11 cellular contexts compared by ENCODE assay signal in genomic region chr5:150113047-150113744, GRCh38. TPM values are rescaled to one million over a fixed set of nuclear protein-coding genes. Genes with fewer than 3 reads are reported as not detected.
A peak's percentile ranks its signal among the peaks of the same experiment; 100 is the strongest.
DNase-seq lines count a peak whose midpoint lies in the region; ATAC-seq, FAIRE-seq and TF ChIP-seq lines count a peak whose summit lies in the region.
"Had no signal": no experiment of that assay in that cellular context is flagged by ENCODE, and none has a peak within 500 bp of the region (broad histone marks: within the 10 kb centered on the region; RNA-seq: fewer than 3 reads in every experiment).

No MANE protein-coding gene starts in this region.

- TF ChIP-seq CTCF in mammary epithelial cell (conservative IDR thresholded peaks at IDR 0.05 in 1 of 2, IDR thresholded peaks at IDR 0.05 in 1 of 2; ENCODE audit: extremely low read depth in 1 of 2, insufficient read depth in 1 of 2, low read depth in 1 of 2, low read length in 2 of 2), result no peak
- TF ChIP-seq CTCF in HepG2 (CRISPR knock-in tag; IDR thresholded peaks at IDR 0.05), result no peak
- no peak for TF ChIP-seq CTCF in upper lobe of right lung (IDR thresholded peaks at IDR 0.05)
- no peak for TF ChIP-seq CTCF in GM20000 (IDR thresholded peaks at IDR 0.05; ENCODE audit: extremely low read depth, missing control alignments)

- POLR2A ChIA-PET in HepG2 (lab: Yijun Ruan, JAX), result no interaction called here

- BruUV-seq in mammary epithelial cell (replicated peaks; lab: Mats Ljungman, UMichigan), result no TSS peak
- BruUV-seq in HepG2 (replicated peaks; lab: Mats Ljungman, UMichigan), result no TSS peak

- in situ Hi-C loops in mammary epithelial cell (cut with MboI; ENCODE audit: low sequenced_read_pairs in 2 of 2) (no loop called here), HepG2 (cut with HindIII; ENCODE audit: extremely low pct_ligation_motif_present, low pct_unique_long_range_greater_than_20kb) (no loop called here)

- no peaks in the 10 kb centered on the region for H4K20me1 ChIP-seq in mammary epithelial cell (ENCODE audit: insufficient read depth, low read length)
- H4K20me1 ChIP-seq in HepG2 (ENCODE audit: insufficient read depth, low read length), result no peaks in the 10 kb centered on the region

- DNase-seq in DMS53 (lab: John Stamatoyannopoulos, UW), result peak; percentile 43
- no peak for DNase-seq in DMS53 treated with DMSO at 0.1 percent for 48 hours (lab: John Stamatoyannopoulos, UW; ENCODE audit: unreplicated experiment)
- peak; percentile 76 for DNase-seq in mammary epithelial cell
- no peak for DNase-seq in HepG2 (ENCODE audit: low spot score)
- peak; percentile 62 for DNase-seq in upper lobe of right lung
- no peak for DNase-seq in DMS79 treated with DMSO at 0.1 percent for 48 hours (lab: John Stamatoyannopoulos, UW)
- no peak for DNase-seq in GM20000 (ENCODE audit: low spot score)
- DNase-seq: NCI-H1436 had no signal

- no peak for FAIRE-seq in HepG2 (lab: Jason Lieb, UNC)

- no peak for TF ChIP-seq POLR2A in HepG2 (IDR thresholded peaks at IDR 0.05; ENCODE audit: insufficient read depth in 1 of 2, low read depth in 2 of 2, low read length in 2 of 2)

- TF ChIP-seq EP300 in HepG2 (IDR thresholded peaks at IDR 0.05; ENCODE audit: low read depth in 2 of 2, low read length in 2 of 2) (no peak), HepG2 (CRISPR knock-in tag; IDR thresholded peaks at IDR 0.05; ENCODE audit: borderline replicate concordance) (no peak)

- H3K4me2 ChIP-seq in mammary epithelial cell (ENCODE audit: insufficient read depth, low read depth, low read length), result peak overlapping the region; percentile 50
- H3K4me2 ChIP-seq in HepG2 (ENCODE audit: low read depth, low read length), result no peak overlapping the region

- H2AFZ ChIP-seq in mammary epithelial cell (ENCODE audit: low read depth, low read length), result peak overlapping the region; percentile 66
- H2AFZ ChIP-seq in HepG2 (ENCODE audit: low read length), result no peak overlapping the region

- H3K4me1 ChIP-seq in mammary epithelial cell (ENCODE audit: insufficient read depth, low read length), result peaks cover 38% of the 10 kb centered on the region
- no peaks in the 10 kb centered on the region for H3K4me1 ChIP-seq in HepG2 (ENCODE audit: insufficient read depth, low read length)
- H3K4me1 ChIP-seq in upper lobe of right lung, result peaks cover 15% of the 10 kb centered on the region

- no peaks in the 10 kb centered on the region for H3K27me3 ChIP-seq in mammary epithelial cell (ENCODE audit: insufficient read depth, low read length)
- H3K27me3 ChIP-seq in HepG2 (ENCODE audit: control insufficient read depth in 1 of 2, insufficient read depth in 2 of 2, low read length in 2 of 2), result peaks cover 2 to 22% of the 10 kb centered on the region in 2 experiments; a peak in 2 of 5 replicates
- no peaks in the 10 kb centered on the region for H3K27me3 ChIP-seq in upper lobe of right lung

- H3K36me3 ChIP-seq in mammary epithelial cell (ENCODE audit: insufficient read depth, low read length) (no peaks in the 10 kb centered on the region), HepG2 (replicated peaks in 1 of 2; ENCODE audit: control insufficient read depth in 1 of 2, insufficient read depth in 2 of 2, low read length in 2 of 2) (no peaks in the 10 kb centered on the region), upper lobe of right lung (peaks cover 10% of the 10 kb centered on the region)

- dilution Hi-C loops in mammary epithelial cell (cut with HindIII; ENCODE audit: low sequenced_read_pairs), result no loop called here

- CTCF ChIA-PET in mammary epithelial cell (lab: Charles Lee; ENCODE audit: low non-redundant PET) (interaction anchor here (0.6 kb wide), 1 partner anchor 254 kb away, joined by 4 read pairs; no protein-coding TSS in a partner anchor), HepG2 (lab: Yijun Ruan, JAX; ENCODE audit: low intra/inter-chr PET ratio, low total read pairs) (no interaction called here)

- intact Hi-C loops in mammary epithelial cell (cut with micrococcal nuclease), result loop anchor here (2.0 kb wide), 1 partner anchor 112 kb away; the partner anchor contains the start of genes HMGXB3 and TIGD6
- intact Hi-C loops in HepG2 (cut with micrococcal nuclease; ENCODE audit: unreplicated experiment), result no loop called here
- intact Hi-C loops in upper lobe of right lung (cut with DNase I), result no loop called here

- no peak overlapping the region for H3K4me3 ChIP-seq in mammary epithelial cell (replicated peaks in 1 of 3; ENCODE audit: insufficient read depth in 1 of 3, low read depth in 2 of 3, low read length in 3 of 3)
- no peak overlapping the region for H3K4me3 ChIP-seq in HepG2 (replicated peaks in 1 of 3; ENCODE audit: insufficient read depth in 1 of 3, low read depth in 2 of 3, low read length in 3 of 3)
- H3K4me3 ChIP-seq in upper lobe of right lung, result no peak overlapping the region

- H3K27ac ChIP-seq in mammary epithelial cell (ENCODE audit: insufficient read depth, low read depth, low read length) (peak overlapping the region; percentile 46), HepG2 (ENCODE audit: extremely low read length, insufficient read depth, low read length) (no peak overlapping the region), upper lobe of right lung (peak overlapping the region; percentile 17)
- H3K27ac ChIP-seq: 22Rv1 had no signal

- no peak overlapping the region for H3K9ac ChIP-seq in mammary epithelial cell (ENCODE audit: insufficient read depth, low read length)
- no peak overlapping the region for H3K9ac ChIP-seq in HepG2 (ENCODE audit: insufficient read depth, low read depth, low read length)

- H3K9me3 ChIP-seq in mammary epithelial cell (replicated peaks; ENCODE audit: insufficient read depth, low read length) (no peaks in the 10 kb centered on the region), HepG2 (ENCODE audit: low read length) (no peaks in the 10 kb centered on the region), upper lobe of right lung (no peaks in the 10 kb centered on the region)

- peak; percentile 32 for ATAC-seq in HepG2
- ATAC-seq in upper lobe of right lung, result peak; percentile 49
- ATAC-seq in HG03039 (IDR thresholded peaks at IDR 0.05; ENCODE audit: unreplicated experiment), result no peak

- TF ChIP-seq RAD21 in HepG2 (CRISPR knock-in tag; IDR thresholded peaks at IDR 0.05), result no peak

- WGBS in mammary epithelial cell (ENCODE audit: low coverage, missing lambda C conversion rate), result 62% methylated on average over 16 of the region's 18 CpGs
- 40% methylated on average over 14 of the region's 18 CpGs for WGBS in HepG2 (ENCODE audit: low lambda C conversion rate)

- H3K79me2 ChIP-seq in mammary epithelial cell (ENCODE audit: insufficient read depth, low read length), result no peaks in the 10 kb centered on the region
- H3K79me2 ChIP-seq in HepG2 (ENCODE audit: insufficient read depth, low read length), result no peaks in the 10 kb centered on the region

RNA-seq across cellular contexts. Expression of gene CSF1R, which starts 26.8 kb away (rescaled TPM):
- total RNA-seq in mammary epithelial cell (1 to 10 TPM in 1 of 2 donors, not detected in 1; 1.3 TPM), HepG2 (2016; rRNA removed; fragmentation: Illumina TruSeq; extraction: Trizol) (not detected in 2 replicates), upper lobe of right lung (48.7 TPM)
- polyA plus RNA-seq in mammary epithelial cell (1.5 TPM), HepG2 (2011; rRNA removed) (0.01 TPM in 1 of 2 replicates, not detected in the other)
- polyA minus RNA-seq in mammary epithelial cell, result 5.0 TPM
- total RNA-seq in HepG2 (2016; cell fraction: cytosol; rRNA removed; fragmentation: Illumina TruSeq; extraction: Trizol; ENCODE audit: low read depth), result not detected in 2 replicates
- total RNA-seq in HepG2 (2016; cell fraction: insoluble cytoplasmic fraction; rRNA removed; fragmentation: Illumina TruSeq; extraction: Trizol), result not detected in 2 replicates
- total RNA-seq in HepG2 (2016; cell fraction: membrane; rRNA removed; fragmentation: Illumina TruSeq; extraction: Trizol), result not detected in 2 replicates
- total RNA-seq in HepG2 (2016; cell fraction: nucleus; rRNA removed; fragmentation: Illumina TruSeq; extraction: Trizol), result not detected in 2 replicates
- polyA plus RNA-seq in HepG2 (2011; cell fraction: cytosol; rRNA removed), result 0.01 TPM in 1 of 2 replicates, not detected in the other
- 0.03 TPM in 1 of 2 replicates, not detected in the other for polyA plus RNA-seq in HepG2 (2011; cell fraction: nucleus; rRNA removed)
- polyA plus RNA-seq in HepG2 (2012), result 0.07 TPM in 1 of 2 replicates, not detected in the other
- not detected in 2 replicates for polyA plus RNA-seq in HepG2 (2016; cell fraction: cytosol; fragmentation: Illumina TruSeq; extraction: Trizol; ENCODE audit: low read depth)
- not detected in 2 replicates for polyA plus RNA-seq in HepG2 (2016; cell fraction: insoluble cytoplasmic fraction; fragmentation: Illumina TruSeq; extraction: Trizol; ENCODE audit: low read depth)
- not detected in 2 replicates for polyA plus RNA-seq in HepG2 (2016; cell fraction: membrane; fragmentation: Illumina TruSeq; extraction: Trizol; ENCODE audit: low read depth)
- not detected in 2 replicates for polyA plus RNA-seq in HepG2 (2016; cell fraction: nucleus; fragmentation: Illumina TruSeq; extraction: Trizol; ENCODE audit: insufficient read depth, low read depth)
- polyA minus RNA-seq in HepG2 (2011; rRNA and poly(A)+ RNA removed; ENCODE audit: low replicate concordance), result 0.58 TPM in 1 of 2 replicates, not detected in the other
- not detected in 2 replicates for polyA minus RNA-seq in HepG2 (2011; cell fraction: cytosol; rRNA and poly(A)+ RNA removed)
- polyA minus RNA-seq in HepG2 (2011; cell fraction: nucleus; rRNA and poly(A)+ RNA removed), result not detected in 2 replicates

RNA-seq across cellular contexts. Expression of gene PDGFRB, which starts 42.4 kb away (rescaled TPM):
- 1 to 10 TPM in 1 of 2 donors, not detected in 1; 1.5 TPM for total RNA-seq in mammary epithelial cell
- 0.25 TPM for polyA plus RNA-seq in mammary epithelial cell
- not detected for polyA minus RNA-seq in mammary epithelial cell
- total RNA-seq in HepG2 (2016; rRNA removed; fragmentation: Illumina TruSeq; extraction: Trizol), result 1.5 and 4.0 TPM in 2 replicates
- total RNA-seq in HepG2 (2016; cell fraction: cytosol; rRNA removed; fragmentation: Illumina TruSeq; extraction: Trizol; ENCODE audit: low read depth), result 1.3 and 1.5 TPM in 2 replicates
- total RNA-seq in HepG2 (2016; cell fraction: insoluble cytoplasmic fraction; rRNA removed; fragmentation: Illumina TruSeq; extraction: Trizol), result 2.3 and 5.0 TPM in 2 replicates
- 2.2 and 3.9 TPM in 2 replicates for total RNA-seq in HepG2 (2016; cell fraction: membrane; rRNA removed; fragmentation: Illumina TruSeq; extraction: Trizol)
- 3.0 and 4.6 TPM in 2 replicates for total RNA-seq in HepG2 (2016; cell fraction: nucleus; rRNA removed; fragmentation: Illumina TruSeq; extraction: Trizol)
- polyA plus RNA-seq in HepG2 (2011; rRNA removed), result 15.3 and 21.0 TPM in 2 replicates
- 8.7 and 14.4 TPM in 2 replicates for polyA plus RNA-seq in HepG2 (2011; cell fraction: cytosol; rRNA removed)
- polyA plus RNA-seq in HepG2 (2011; cell fraction: nucleus; rRNA removed), result 26.2 and 40.5 TPM in 2 replicates
- polyA plus RNA-seq in HepG2 (2012), result 6.3 and 14.3 TPM in 2 replicates
- polyA plus RNA-seq in HepG2 (2016; cell fraction: cytosol; fragmentation: Illumina TruSeq; extraction: Trizol; ENCODE audit: low read depth), result 0.71 and 1.4 TPM in 2 replicates
- polyA plus RNA-seq in HepG2 (2016; cell fraction: insoluble cytoplasmic fraction; fragmentation: Illumina TruSeq; extraction: Trizol; ENCODE audit: low read depth), result 1.6 TPM in 2 replicates
- 1.5 and 1.7 TPM in 2 replicates for polyA plus RNA-seq in HepG2 (2016; cell fraction: membrane; fragmentation: Illumina TruSeq; extraction: Trizol; ENCODE audit: low read depth)
- 3.9 TPM in 2 replicates for polyA plus RNA-seq in HepG2 (2016; cell fraction: nucleus; fragmentation: Illumina TruSeq; extraction: Trizol; ENCODE audit: insufficient read depth, low read depth)
- polyA minus RNA-seq in HepG2 (2011; rRNA and poly(A)+ RNA removed; ENCODE audit: low replicate concordance), result 9.0 and 60.1 TPM in 2 replicates
- 6.6 and 10.6 TPM in 2 replicates for polyA minus RNA-seq in HepG2 (2011; cell fraction: cytosol; rRNA and poly(A)+ RNA removed)
- 24.5 and 47.1 TPM in 2 replicates for polyA minus RNA-seq in HepG2 (2011; cell fraction: nucleus; rRNA and poly(A)+ RNA removed)
- 120 TPM for total RNA-seq in upper lobe of right lung

RNA-seq across cellular contexts. Expression of gene CDX1, which starts 53.4 kb away (rescaled TPM):
- total RNA-seq in mammary epithelial cell (not detected), HepG2 (2016; rRNA removed; fragmentation: Illumina TruSeq; extraction: Trizol) (not detected in 2 replicates), upper lobe of right lung (not detected)
- polyA plus RNA-seq in mammary epithelial cell (not detected), HepG2 (2011; rRNA removed) (0.05 TPM in 1 of 2 replicates, not detected in the other)
- polyA minus RNA-seq in mammary epithelial cell, result not detected
- total RNA-seq in HepG2 (2016; cell fraction: cytosol; rRNA removed; fragmentation: Illumina TruSeq; extraction: Trizol; ENCODE audit: low read depth), result not detected in 2 replicates
- not detected in 2 replicates for total RNA-seq in HepG2 (2016; cell fraction: insoluble cytoplasmic fraction; rRNA removed; fragmentation: Illumina TruSeq; extraction: Trizol)
- not detected in 2 replicates for total RNA-seq in HepG2 (2016; cell fraction: membrane; rRNA removed; fragmentation: Illumina TruSeq; extraction: Trizol)
- not detected in 2 replicates for total RNA-seq in HepG2 (2016; cell fraction: nucleus; rRNA removed; fragmentation: Illumina TruSeq; extraction: Trizol)
- not detected in 2 replicates for polyA plus RNA-seq in HepG2 (2011; cell fraction: cytosol; rRNA removed)
- not detected in 2 replicates for polyA plus RNA-seq in HepG2 (2011; cell fraction: nucleus; rRNA removed)
- not detected in 2 replicates for polyA plus RNA-seq in HepG2 (2012)
- not detected in 2 replicates for polyA plus RNA-seq in HepG2 (2016; cell fraction: cytosol; fragmentation: Illumina TruSeq; extraction: Trizol; ENCODE audit: low read depth)
- polyA plus RNA-seq in HepG2 (2016; cell fraction: insoluble cytoplasmic fraction; fragmentation: Illumina TruSeq; extraction: Trizol; ENCODE audit: low read depth), result not detected in 2 replicates
- not detected in 2 replicates for polyA plus RNA-seq in HepG2 (2016; cell fraction: membrane; fragmentation: Illumina TruSeq; extraction: Trizol; ENCODE audit: low read depth)
- polyA plus RNA-seq in HepG2 (2016; cell fraction: nucleus; fragmentation: Illumina TruSeq; extraction: Trizol; ENCODE audit: insufficient read depth, low read depth), result not detected in 2 replicates
- not detected in 2 replicates for polyA minus RNA-seq in HepG2 (2011; rRNA and poly(A)+ RNA removed; ENCODE audit: low replicate concordance)
- polyA minus RNA-seq in HepG2 (2011; cell fraction: cytosol; rRNA and poly(A)+ RNA removed), result not detected in 2 replicates
- polyA minus RNA-seq in HepG2 (2011; cell fraction: nucleus; rRNA and poly(A)+ RNA removed), result not detected in 2 replicates
- total RNA-seq: subcutaneous adipose tissue had no signal

Comparison
In these comparisons a context has a peak if more than half of its experiments do, and no peak if none do; other contexts are left out.
1. DNase-seq: peak in DMS53 (single experiment), mammary epithelial cell (single experiment) and upper lobe of right lung (single experiment); none in DMS53 treated with DMSO at 0.1 percent for 48 hours (single experiment), HepG2 (single experiment), DMS79 treated with DMSO at 0.1 percent for 48 hours (single experiment) and GM20000 (single experiment).
2. RNA of gene CSF1R, which starts 26.8 kb away (total RNA-seq): 48.7 TPM in upper lobe of right lung (single experiment); 1.3 TPM in mammary epithelial cell and not detected in HepG2; every median in the first group is over 10 times any median in the second.
3. RNA of gene PDGFRB, which starts 42.4 kb away (total RNA-seq): 120 TPM in upper lobe of right lung (single experiment); 1.3 to 5.0 TPM in HepG2 and 1.5 TPM in mammary epithelial cell; every median in the first group is over 10 times any median in the second.